24 cellular contexts compared by ENCODE assay signal in the genomic region with DNA sequence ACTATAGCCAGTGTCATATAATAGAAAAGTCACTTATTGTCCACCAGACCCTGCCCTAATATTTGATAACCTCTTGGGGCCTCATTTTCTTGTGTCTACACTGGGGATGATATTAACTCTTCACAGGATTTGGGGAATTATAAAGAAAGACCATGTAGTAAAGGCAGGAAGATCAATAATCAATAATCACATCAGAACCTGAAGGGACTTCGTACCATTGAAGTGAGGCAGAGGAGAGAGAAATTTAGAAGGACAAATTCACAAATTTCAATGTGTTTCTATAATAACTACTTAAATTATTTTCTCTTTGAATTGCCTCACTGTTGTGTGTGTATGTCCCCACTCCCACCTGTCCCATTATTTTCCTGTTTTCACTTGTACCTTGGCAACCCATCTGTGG.
"Had no signal": no experiment of that assay in that cellular context is flagged by ENCODE, and none has a peak within 500 bp of the region (broad histone marks: within the 10 kb centered on the region; RNA-seq: fewer than 3 reads in every experiment).

No MANE protein-coding gene starts in this region.

- FAIRE-seq: RCC 7860 had no signal

- DNase-seq: Kasumi-1, KG1, MM.1S, MV-4-11, NCI-H1092, NCI-H1105, NCI-H1417 treated with DMSO at 0.1 percent for 48 hours, NCI-H1436 treated with DMSO at 0.1 percent for 48 hours, NCI-H187 treated with DMSO at 0.1 percent for 48 hours, NCI-H2029, NCI-H2081, NCI-H2227 treated with DMSO at 0.1 percent for 48 hours, NCI-H345, NCI-H446, NCI-H510A treated with DMSO at 0.1 percent for 48 hours, NCI-H524 treated with DMSO at 0.1 percent for 48 hours, NCI-H526 treated with DMSO at 0.1 percent for 48 hours, NCI-H774, PC-9, SHP77, SIG-M5, SJCRH30, T-cell had no signal
